In the genomic region with DNA sequence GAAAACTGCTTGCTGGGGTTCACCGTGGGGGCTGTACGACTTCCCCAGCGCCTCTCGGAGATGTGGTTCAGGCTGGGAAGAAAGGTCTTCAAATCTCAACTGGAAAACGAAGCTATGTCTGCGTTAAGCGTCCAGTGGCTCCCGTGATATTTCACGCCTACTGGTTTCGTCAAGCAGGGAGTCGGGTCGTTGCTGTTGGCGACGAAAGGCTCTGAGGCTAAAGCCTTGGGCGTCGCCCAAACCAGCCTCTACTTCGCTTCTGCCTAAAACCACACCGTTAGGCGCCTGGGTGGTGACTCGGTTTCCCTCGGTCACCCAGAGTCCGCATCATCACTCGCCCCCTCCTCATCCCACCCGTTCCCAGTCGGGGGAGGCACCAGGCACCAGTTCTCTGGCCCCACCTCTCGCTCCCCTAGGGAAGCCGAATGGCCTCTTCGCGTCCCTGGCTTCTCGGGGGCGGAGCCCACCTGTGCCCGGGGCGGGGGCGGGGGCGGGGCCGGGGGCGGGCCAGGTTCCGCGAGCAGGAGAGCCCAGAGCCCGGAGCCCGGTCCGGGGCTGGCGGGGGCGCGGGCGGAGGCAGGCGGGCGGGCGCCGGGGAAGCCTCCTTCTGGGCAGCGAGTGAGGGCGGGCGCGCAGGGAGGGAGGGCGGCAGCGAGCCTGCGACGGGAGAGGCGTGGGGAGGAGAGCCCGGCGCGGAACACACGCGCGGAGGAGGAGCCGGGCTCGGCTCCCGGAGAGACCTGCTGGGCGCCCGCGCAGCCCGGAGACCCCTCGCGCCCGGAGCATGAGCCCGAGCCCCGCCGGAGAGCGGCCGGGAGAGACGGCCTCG, we compare ENCODE assay signal across 8 cellular contexts. TPM values are rescaled to one million over a fixed set of nuclear protein-coding genes. Genes with fewer than 3 reads are reported as not detected.
DNase-seq lines count a peak whose midpoint lies in the region; ATAC-seq, FAIRE-seq and TF ChIP-seq lines count a peak whose summit lies in the region.

A gene (plus strand): TSS at position 510 of the 829 bp plus-strand sequence. CDS start 438 bp downstream, outside the sequence.

- no peak for TF ChIP-seq RAD21 in IMR-90 (IDR thresholded peaks at IDR 0.05; ENCODE audit: low read length)

- TF ChIP-seq POLR2A in IMR-90 (IDR thresholded peaks at IDR 0.05; ENCODE audit: low read depth, low read length) (no peak), breast epithelium (IDR thresholded peaks at IDR 0.05) (no peak)

- no peak within 1 kb of the TSS for H2AK9ac ChIP-seq in IMR-90 (replicated peaks; ENCODE audit: low read depth, low read length, poor library complexity)

- no peaks in the 10 kb centered on the region for H3K79me1 ChIP-seq in IMR-90 (ENCODE audit: low read depth in 1 of 2, low read length in 2 of 2)

- no peak within 1 kb of the TSS for H2BK5ac ChIP-seq in IMR-90 (ENCODE audit: low read depth, low read length, poor library complexity, severe bottlenecking)

- peak; percentile 42 to 62 (median 43) for DNase-seq in CD4-positive, alpha-beta memory T cell
- DNase-seq in IMR-90 (no peak), T-helper 2 cell (peak in 4 of 5 experiments; percentile 17 to 35 (median 28)), breast epithelium (ENCODE audit: low spot score in 2 of 2) (peak in 1 of 2 donors; percentile 37)
- peak; percentile 54 for DNase-seq in stimulated activated CD4-positive, alpha-beta T cell treated with anti-CD3 and anti-CD28 coated beads, Interleukin-15, amount 100 ng/mL, for 24 hours

- 2% methylated on average over 37 of the region's 82 CpGs; no CpG with 5 or more reads in 1 of the 2 experiments for WGBS in IMR-90 (ENCODE audit: extremely low coverage in 2 of 2, insufficient read length in 1 of 2), 2 experiments

- no peak within 1 kb of the TSS for H3K9ac ChIP-seq in IMR-90 (ENCODE audit: low read depth, low read length)

- no peak within 1 kb of the TSS for H3K23ac ChIP-seq in IMR-90 (ENCODE audit: low read depth, low read length)

- H3K4me1 ChIP-seq in CD4-positive, alpha-beta memory T cell (ENCODE audit: insufficient read depth, low read length): peaks cover 9% of the 10 kb centered on the region
- H3K4me1 ChIP-seq in IMR-90 (ENCODE audit: control insufficient read depth, insufficient read depth, low read length) (peaks cover 2% of the 10 kb centered on the region; the same call in 1 of the 2 replicates), breast epithelium (no peaks in the 10 kb centered on the region)

- H3K9me3 Mint-ChIP-seq in CD4-positive, alpha-beta memory T cell: no peaks in the 10 kb centered on the region

- H2BK20ac ChIP-seq in IMR-90 (ENCODE audit: low read depth, low read length): no peak within 1 kb of the TSS

- CTCF ChIA-PET in CD4-positive, alpha-beta memory T cell (lab: Charles Lee; ENCODE audit: partially characterized antibody): no interaction called here
- CTCF ChIA-PET in IMR-90 (lab: Yijun Ruan, JAX): no interaction called here

- TF ChIP-seq CTCF in IMR-90 (conservative IDR thresholded peaks at IDR 0.05; ENCODE audit: low read depth, low read length) (no peak), breast epithelium (IDR thresholded peaks at IDR 0.05) (no peak)

- peak within 1 kb of the TSS; percentile 79 to 92 (median 86) for H3K4me3 Mint-ChIP-seq in CD4-positive, alpha-beta memory T cell

- no peak within 1 kb of the TSS for H2AK5ac ChIP-seq in IMR-90 (ENCODE audit: low read depth, low read length)

- no TSS peak for BruUV-seq in IMR-90 (replicated peaks; lab: Mats Ljungman, UMichigan)

- H4K5ac ChIP-seq in IMR-90 (ENCODE audit: low read depth, low read length): no peak within 1 kb of the TSS

- peaks cover 17 to 42% (median 22%) of the 10 kb centered on the region in 4 donors for H3K4me1 Mint-ChIP-seq in CD4-positive, alpha-beta memory T cell

- H3K4me2 ChIP-seq in IMR-90 (ENCODE audit: low read depth, low read length): peak within 1 kb of the TSS; percentile 22

- no peaks in the 10 kb centered on the region for H3K9me3 ChIP-seq in CD4-positive, alpha-beta memory T cell (ENCODE audit: control insufficient read depth in 1 of 2, low read length in 2 of 2)
- H3K9me3 ChIP-seq in IMR-90 (ENCODE audit: control insufficient read depth, insufficient read depth, low read length): peaks cover 2% of the 10 kb centered on the region; the same call in 1 of the 2 replicates
- no peaks in the 10 kb centered on the region for H3K9me3 ChIP-seq in breast epithelium

- no peak within 1 kb of the TSS for H2BK120ac ChIP-seq in IMR-90 (ENCODE audit: low read depth, low read length)

- peak; percentile 5 for FAIRE-seq in islet of Langerhans (lab: Jason Lieb, UNC)

- no peaks in the 10 kb centered on the region for H3K36me3 ChIP-seq in CD4-positive, alpha-beta memory T cell (ENCODE audit: insufficient read depth, low read length)
- no peaks in the 10 kb centered on the region for H3K36me3 ChIP-seq in IMR-90 (ENCODE audit: control insufficient read depth, insufficient read depth, low read length)
- H3K36me3 ChIP-seq in breast epithelium: no peaks in the 10 kb centered on the region

- peak within 1 kb of the TSS in 5 of 7 donors; percentile 22 to 77 (median 69) for H3K27ac Mint-ChIP-seq in CD4-positive, alpha-beta memory T cell

- H3K9me1 ChIP-seq in IMR-90 (ENCODE audit: insufficient read depth, low read length): no peaks in the 10 kb centered on the region

- ATAC-seq in IMR-90 (ENCODE audit: low read depth) (peak; percentile 87), GM21619 (IDR thresholded peaks at IDR 0.05; ENCODE audit: unreplicated experiment) (no peak), GM21447 (IDR thresholded peaks at IDR 0.05; ENCODE audit: unreplicated experiment) (no peak)

- intact Hi-C loops in CD4-positive, alpha-beta memory T cell (cut with micrococcal nuclease): loop anchor here (10.0 kb wide), 3 partner anchors 355 to 1135 kb away; a partner anchor contains a TSS
- intact Hi-C loops in IMR-90 (cut with micrococcal nuclease) (no loop called here), breast epithelium (cut with DNase I; ENCODE audit: low total_unique reads) (loop anchor here (10.0 kb wide), 1 partner anchor 85 kb away; no protein-coding TSS in a partner anchor)

- in situ Hi-C loops in IMR-90 (cut with MboI; ENCODE audit: low sequenced_read_pairs): no loop called here

- no peak within 1 kb of the TSS for H3K14ac ChIP-seq in IMR-90 (replicated peaks; ENCODE audit: low read depth, low read length)

- H3K36me3 Mint-ChIP-seq in CD4-positive, alpha-beta memory T cell: peaks cover 0 to 1% of the 10 kb centered on the region in 2 donors

- no peak within 1 kb of the TSS for H3K56ac ChIP-seq in IMR-90 (ENCODE audit: extremely low read depth, insufficient read depth, low read length)

- no peak within 1 kb of the TSS for H3K27ac ChIP-seq in CD4-positive, alpha-beta memory T cell (ENCODE audit: low read depth, low read length)
- H3K27ac ChIP-seq in IMR-90 (ENCODE audit: insufficient read depth, low read length) (no peak within 1 kb of the TSS), breast epithelium (peak within 1 kb of the TSS; percentile 25 to 56)

- no peaks in the 10 kb centered on the region for H3K27me3 ChIP-seq in CD4-positive, alpha-beta memory T cell (ENCODE audit: insufficient read depth, low read length)
- H3K27me3 ChIP-seq in IMR-90 (ENCODE audit: control insufficient read depth, insufficient read depth, low read length): peaks cover 90% of the 10 kb centered on the region
- no peaks in the 10 kb centered on the region for H3K27me3 ChIP-seq in breast epithelium

- peak within 1 kb of the TSS; percentile 66 for H2AFZ ChIP-seq in IMR-90 (replicated peaks; ENCODE audit: low read length, poor library complexity)

- no peak within 1 kb of the TSS for H4K91ac ChIP-seq in IMR-90 (ENCODE audit: insufficient read depth, low read depth, low read length)

- dilution Hi-C loops in IMR-90 (cut with HindIII; ENCODE audit: low sequenced_read_pairs, unreplicated experiment): no loop called here

- no peak within 1 kb of the TSS for H3K18ac ChIP-seq in IMR-90 (ENCODE audit: low read depth, low read length)

- H3K4ac ChIP-seq in IMR-90 (ENCODE audit: low read depth, low read length): no peak within 1 kb of the TSS

- POLR2A ChIA-PET in CD4-positive, alpha-beta memory T cell (lab: Charles Lee; ENCODE audit: partially characterized antibody): interaction anchor here (0.5 kb wide), 1 partner anchor 104 kb away, joined by 4 read pairs; no protein-coding TSS in a partner anchor
- POLR2A ChIA-PET in IMR-90 (lab: Charles Lee; ENCODE audit: unreplicated experiment): interaction anchor here (0.5 kb wide), 1 partner anchor 45 kb away, joined by 3 read pairs; no protein-coding TSS in a partner anchor

- peaks cover 0 to 3% of the 10 kb centered on the region in 2 donors for H3K27me3 Mint-ChIP-seq in CD4-positive, alpha-beta memory T cell

- H3K4me3 ChIP-seq in CD4-positive, alpha-beta memory T cell (ENCODE audit: low read length in 2 of 2): peak within 1 kb of the TSS; percentile 58 to 72
- H3K4me3 ChIP-seq in IMR-90 (ENCODE audit: insufficient read depth, low read depth, low read length) (peak within 1 kb of the TSS; percentile 25; the same call in 1 of the 2 replicates), breast epithelium (peak within 1 kb of the TSS; percentile 46 to 83 (median 70))

- no peak within 1 kb of the TSS for H2BK15ac ChIP-seq in IMR-90 (ENCODE audit: low read depth, low read length)

- 0 out of 2 replicates have a peak, but pooled peaks cover 2% of the 10 kb centered on the region for H4K20me1 ChIP-seq in IMR-90 (ENCODE audit: insufficient read depth, low read length)

- no peak within 1 kb of the TSS for H4K8ac ChIP-seq in IMR-90 (ENCODE audit: low read depth in 2 of 2, low read length in 2 of 2)

TF ChIP-seq in IMR-90, 13 proteins besides CTCF, POLR2A, EP300 and RAD21 (continues in another document):
- TF ChIP-seq RCOR1 (IDR thresholded peaks at IDR 0.05; ENCODE audit: insufficient replicate concordance, low read length) (no peak), CEBPB (IDR thresholded peaks at IDR 0.05; ENCODE audit: low read depth, low read length) (no peak), MAZ (IDR thresholded peaks at IDR 0.05; ENCODE audit: borderline replicate concordance, low read depth, low read length) (no peak), SMC3 (IDR thresholded peaks at IDR 0.05; ENCODE audit: low read depth, low read length) (no peak)

RNA-seq across cellular contexts. Expression of the gene that starts here (rescaled TPM):
- 1 to 10 TPM; 2.1 to 2.6 TPM for total RNA-seq in CD4-positive, alpha-beta memory T cell
- 1 to 10 TPM in 1 of 2 donors, under 1 TPM in 1; 0.18 to 4.8 TPM for polyA plus RNA-seq in CD4-positive, alpha-beta memory T cell
- total RNA-seq in IMR-90 (2012; rRNA removed) (not detected in 2 replicates), breast epithelium (1 to 10 TPM in 2 of 3 donors, under 1 TPM in 1; 0.16 to 5.9 (median 4.6) TPM)
- polyA plus RNA-seq in IMR-90 (2012; rRNA removed): not detected in 2 replicates
- polyA plus RNA-seq in IMR-90 (2012; cell fraction: cytosol; rRNA removed): not detected in 2 replicates
- polyA plus RNA-seq in IMR-90 (2012; cell fraction: nucleus; rRNA removed; ENCODE audit: low replicate concordance): 0.02 TPM in 2 replicates

Comparison
In these comparisons a context has a peak if more than half of its experiments do, and no peak if none do; other contexts are left out.
1. Peak in ATAC-seq, H3K4me3 ChIP-seq and H3K4me2 ChIP-seq in IMR-90; RNA of the gene not detected or under 1 TPM.
2. H3K27ac ChIP-seq: peak in breast epithelium (2 of 2); none in CD4-positive, alpha-beta memory T cell (single experiment) and IMR-90 (single experiment).
3. Peak in every context shown above with its lines, with median percentiles within 50 percentile points of each other: H3K4me3 ChIP-seq.